ENCODE assay signal across 1 cellular context in the genomic region with DNA sequence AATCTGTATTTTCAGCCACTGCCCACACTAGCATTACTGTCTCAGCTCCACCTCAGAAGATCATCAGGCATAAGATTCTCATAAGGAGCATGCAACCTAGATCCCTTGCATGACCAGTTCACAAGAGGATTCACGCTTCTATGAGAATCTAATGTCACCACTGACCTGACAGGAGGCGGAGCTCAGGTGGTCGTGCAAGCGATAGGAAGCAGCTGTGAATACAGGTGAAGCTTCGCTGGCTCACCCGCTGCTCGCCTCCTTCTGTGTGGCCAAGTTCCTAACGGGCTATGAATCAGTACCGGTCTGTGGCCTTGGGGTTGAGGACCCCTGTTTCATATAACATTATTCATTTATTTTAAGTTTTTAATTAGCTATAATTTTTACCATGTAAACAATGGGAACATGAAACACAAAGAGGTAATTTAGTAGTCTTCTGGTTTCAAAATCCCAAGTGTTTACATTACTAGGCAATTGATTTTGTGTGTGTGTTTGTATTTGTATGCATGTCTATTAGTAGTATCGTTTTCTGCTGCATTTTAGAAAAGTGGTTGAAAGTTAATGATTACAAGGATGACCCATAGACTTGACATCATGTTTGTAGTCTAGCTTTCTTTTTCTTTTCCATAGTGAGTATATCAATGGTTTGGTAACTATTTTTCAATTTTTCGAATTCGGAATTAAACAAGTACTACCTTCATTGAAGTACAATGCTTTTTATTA.
TF ChIP-seq lines count a peak whose summit lies in the region.

No MANE protein-coding gene starts in this region.

TF ChIP-seq in HepG2, 621 proteins besides CTCF, POLR2A, EP300 and RAD21 (continued from another document):
- TF ChIP-seq HNF1A (IDR thresholded peaks at IDR 0.05; ENCODE audit: low read depth) = peak; percentile 68; the same call in 1 of the 2 replicates
- no peak for TF ChIP-seq HNF1A (CRISPR knock-in tag; IDR thresholded peaks at IDR 0.05; ENCODE audit: borderline replicate concordance)
- TF ChIP-seq HNRNPK (IDR thresholded peaks at IDR 0.05; ENCODE audit: low read depth, low read length, poor library complexity, severe bottlenecking) = no peak
- no peak for TF ChIP-seq TGIF2 (CRISPR knock-in tag; IDR thresholded peaks at IDR 0.05)
- TF ChIP-seq RFX3 (CRISPR knock-in tag; IDR thresholded peaks at IDR 0.05) = no peak
